15 cellular contexts compared by ENCODE assay signal in the genomic region with DNA sequence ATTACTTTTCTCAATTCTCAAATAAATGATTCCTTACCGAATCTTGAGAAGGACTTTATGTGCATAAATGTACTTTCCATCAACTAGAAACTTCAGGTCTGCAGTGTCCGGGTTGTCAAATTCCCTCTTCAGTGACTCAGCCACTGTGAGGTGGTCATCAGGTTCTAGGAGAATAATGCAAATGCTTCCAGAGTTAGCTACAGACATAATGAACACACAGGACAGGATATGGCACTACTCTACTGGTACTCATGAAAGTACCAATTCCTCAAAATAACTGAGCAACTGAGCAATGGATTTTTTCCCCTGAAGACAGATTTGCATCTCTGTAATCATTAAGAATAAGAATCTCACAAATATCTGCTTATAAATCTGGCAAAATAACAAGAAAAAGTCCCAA. TPM values are rescaled to one million over a fixed set of nuclear protein-coding genes. Genes with fewer than 3 reads are reported as not detected.
DNase-seq lines count a peak whose midpoint lies in the region; ATAC-seq, FAIRE-seq and TF ChIP-seq lines count a peak whose summit lies in the region.
"Had no signal": no experiment of that assay in that cellular context is flagged by ENCODE, and none has a peak within 500 bp of the region (broad histone marks: within the 10 kb centered on the region; RNA-seq: fewer than 3 reads in every experiment).

No MANE protein-coding gene starts in this region.

- DNase-seq in activated CD4-positive, alpha-beta T cell treated with anti-CD3 and anti-CD28 coated beads, Interleukin-2, amount 10 ng/mL, durations not matched to agents 24 days and 14 days, result peak; percentile 51
- DNase-seq in activated CD4-positive, alpha-beta T cell treated with anti-CD3 and anti-CD28 coated beads, Interleukin-2, amount 10 ng/mL, durations not matched to agents 7 days and 5 days, result no peak
- DNase-seq in astrocyte (ENCODE audit: low read depth) (no peak), amygdala (lab: John Stamatoyannopoulos, UW) (no peak)
- DNase-seq in stimulated activated naive B cell treated with anti-CD40 and anti-IgM and Interleukin-4, amounts not matched to agents 10 μg/mL and 1 μg/mL and 100 μg/mL, for 72 hours, result no peak
- DNase-seq: activated naive CD8-positive, alpha-beta T cell treated with anti-CD3 and anti-CD28 coated beads, Interleukin-2, amount 50 U/mL, for 24 hours; effector memory CD4-positive, alpha-beta T cell; HCEC 1CT; NCI-H1436; T-helper 1 cell had no signal

- CTCF ChIA-PET in activated CD4-positive, alpha-beta T cell treated with anti-CD3 and anti-CD28 coated beads, Interleukin-2, amount 10 ng/mL, durations not matched to agents 7 days and 5 days (lab: Charles Lee), result interaction anchor here (0.9 kb wide), 1 partner anchor 61 kb away, joined by 3 read pairs; no protein-coding TSS in a partner anchor

- H3K27me3 Mint-ChIP-seq in activated CD4-positive, alpha-beta T cell treated with anti-CD3 and anti-CD28 coated beads, Interleukin-2, amount 10 ng/mL, durations not matched to agents 24 days and 14 days, result peaks cover 5% of the 10 kb centered on the region
- H3K27me3 Mint-ChIP-seq in activated CD4-positive, alpha-beta T cell treated with anti-CD3 and anti-CD28 coated beads, Interleukin-2, amount 10 ng/mL, durations not matched to agents 7 days and 5 days, result no peaks in the 10 kb centered on the region
- H3K27me3 Mint-ChIP-seq in astrocyte (ENCODE audit: low read depth, unreplicated experiment), result no peaks in the 10 kb centered on the region
- peaks cover 29 to 51% of the 10 kb centered on the region in 2 donors for H3K27me3 Mint-ChIP-seq in stimulated activated naive B cell treated with anti-CD40 and anti-IgM and Interleukin-4, amounts not matched to agents 10 μg/mL and 1 μg/mL and 100 μg/mL, for 72 hours

- H3K4me3 Mint-ChIP-seq in activated CD4-positive, alpha-beta T cell treated with anti-CD3 and anti-CD28 coated beads, Interleukin-2, amount 10 ng/mL, durations not matched to agents 24 days and 14 days, result no peak overlapping the region
- no peak overlapping the region for H3K4me3 Mint-ChIP-seq in activated CD4-positive, alpha-beta T cell treated with anti-CD3 and anti-CD28 coated beads, Interleukin-2, amount 10 ng/mL, durations not matched to agents 7 days and 5 days
- H3K4me3 Mint-ChIP-seq in astrocyte (ENCODE audit: unreplicated experiment), result peak overlapping the region; percentile 36
- H3K4me3 Mint-ChIP-seq in stimulated activated naive B cell treated with anti-CD40 and anti-IgM and Interleukin-4, amounts not matched to agents 10 μg/mL and 1 μg/mL and 100 μg/mL, for 72 hours, result no peak overlapping the region
- H3K4me3 Mint-ChIP-seq: activated naive CD8-positive, alpha-beta T cell treated with anti-CD3 and anti-CD28 coated beads, Interleukin-2, amount 50 U/mL, for 24 hours; mesothelial cell of epicardium had no signal

- no peak overlapping the region for H3K27ac ChIP-seq in astrocyte (ENCODE audit: low read depth, low read length)

- H3K9me3 ChIP-seq in astrocyte (ENCODE audit: insufficient read depth, low read depth, low read length), result no peaks in the 10 kb centered on the region

- H3K9ac ChIP-seq in astrocyte (ENCODE audit: low read length), result no peak overlapping the region

- intact Hi-C loops in activated CD4-positive, alpha-beta T cell treated with anti-CD3 and anti-CD28 coated beads, Interleukin-2, amount 10 ng/mL, durations not matched to agents 24 days and 14 days (cut with micrococcal nuclease), result loop anchor here (10.0 kb wide), 2 partner anchors 267 to 1623 kb away; a partner anchor contains a TSS

- peaks cover 73% of the 10 kb centered on the region for H3K4me1 Mint-ChIP-seq in activated CD4-positive, alpha-beta T cell treated with anti-CD3 and anti-CD28 coated beads, Interleukin-2, amount 10 ng/mL, durations not matched to agents 24 days and 14 days
- H3K4me1 Mint-ChIP-seq in activated CD4-positive, alpha-beta T cell treated with anti-CD3 and anti-CD28 coated beads, Interleukin-2, amount 10 ng/mL, durations not matched to agents 7 days and 5 days, result peaks cover 93% of the 10 kb centered on the region
- peaks cover 46% of the 10 kb centered on the region for H3K4me1 Mint-ChIP-seq in astrocyte (ENCODE audit: low read depth, unreplicated experiment)
- peaks cover 41 to 77% of the 10 kb centered on the region in 2 donors for H3K4me1 Mint-ChIP-seq in stimulated activated naive B cell treated with anti-CD40 and anti-IgM and Interleukin-4, amounts not matched to agents 10 μg/mL and 1 μg/mL and 100 μg/mL, for 72 hours

- peaks cover 5% of the 10 kb centered on the region for H3K9me3 Mint-ChIP-seq in activated CD4-positive, alpha-beta T cell treated with anti-CD3 and anti-CD28 coated beads, Interleukin-2, amount 10 ng/mL, durations not matched to agents 24 days and 14 days
- H3K9me3 Mint-ChIP-seq in activated CD4-positive, alpha-beta T cell treated with anti-CD3 and anti-CD28 coated beads, Interleukin-2, amount 10 ng/mL, durations not matched to agents 7 days and 5 days, result peaks cover 18% of the 10 kb centered on the region
- peaks cover 2% of the 10 kb centered on the region for H3K9me3 Mint-ChIP-seq in astrocyte (ENCODE audit: unreplicated experiment)
- H3K9me3 Mint-ChIP-seq in stimulated activated naive B cell treated with anti-CD40 and anti-IgM and Interleukin-4, amounts not matched to agents 10 μg/mL and 1 μg/mL and 100 μg/mL, for 72 hours, result no peaks in the 10 kb centered on the region
- H3K9me3 Mint-ChIP-seq: activated naive CD8-positive, alpha-beta T cell treated with anti-CD3 and anti-CD28 coated beads, Interleukin-2, amount 50 U/mL, for 24 hours; mesothelial cell of epicardium had no signal

- H3K27ac Mint-ChIP-seq in activated CD4-positive, alpha-beta T cell treated with anti-CD3 and anti-CD28 coated beads, Interleukin-2, amount 10 ng/mL, durations not matched to agents 24 days and 14 days, result no peak overlapping the region
- H3K27ac Mint-ChIP-seq in activated CD4-positive, alpha-beta T cell treated with anti-CD3 and anti-CD28 coated beads, Interleukin-2, amount 10 ng/mL, durations not matched to agents 7 days and 5 days, result no peak overlapping the region
- peak overlapping the region; percentile 88 for H3K27ac Mint-ChIP-seq in astrocyte (ENCODE audit: unreplicated experiment)
- no peak overlapping the region for H3K27ac Mint-ChIP-seq in stimulated activated naive B cell treated with anti-CD40 and anti-IgM and Interleukin-4, amounts not matched to agents 10 μg/mL and 1 μg/mL and 100 μg/mL, for 72 hours
- H3K27ac Mint-ChIP-seq: activated naive CD8-positive, alpha-beta T cell treated with anti-CD3 and anti-CD28 coated beads, Interleukin-2, amount 50 U/mL, for 24 hours; mesothelial cell of epicardium had no signal

- H3K36me3 ChIP-seq in astrocyte (ENCODE audit: insufficient read depth, low read length), result no peaks in the 10 kb centered on the region

- H3K36me3 Mint-ChIP-seq in activated CD4-positive, alpha-beta T cell treated with anti-CD3 and anti-CD28 coated beads, Interleukin-2, amount 10 ng/mL, durations not matched to agents 24 days and 14 days (ENCODE audit: low read depth), result peaks cover 12% of the 10 kb centered on the region
- H3K36me3 Mint-ChIP-seq in activated CD4-positive, alpha-beta T cell treated with anti-CD3 and anti-CD28 coated beads, Interleukin-2, amount 10 ng/mL, durations not matched to agents 7 days and 5 days (ENCODE audit: low read depth), result peaks cover 82% of the 10 kb centered on the region
- peaks cover 5% of the 10 kb centered on the region for H3K36me3 Mint-ChIP-seq in astrocyte (ENCODE audit: low read depth, unreplicated experiment)
- H3K36me3 Mint-ChIP-seq in stimulated activated naive B cell treated with anti-CD40 and anti-IgM and Interleukin-4, amounts not matched to agents 10 μg/mL and 1 μg/mL and 100 μg/mL, for 72 hours, result peaks cover 0 to 9% of the 10 kb centered on the region in 2 donors

- no peaks in the 10 kb centered on the region for H4K20me1 ChIP-seq in astrocyte (ENCODE audit: insufficient read depth, low read length)

- H3K4me2 ChIP-seq in astrocyte (ENCODE audit: low read length), result no peak overlapping the region

- no peaks in the 10 kb centered on the region for H3K79me2 ChIP-seq in astrocyte (ENCODE audit: insufficient read depth, low read length)

- ATAC-seq in HG03354 (IDR thresholded peaks at IDR 0.05; ENCODE audit: poor library complexity, severe bottlenecking, unreplicated experiment) (peak; percentile 38), GM19023 (IDR thresholded peaks at IDR 0.05; ENCODE audit: unreplicated experiment) (no peak), GM18511 (IDR thresholded peaks at IDR 0.05; ENCODE audit: unreplicated experiment) (no peak)
- ATAC-seq in stimulated activated naive B cell treated with anti-CD40 and anti-IgM and Interleukin-4, amounts not matched to agents 10 μg/mL and 1 μg/mL and 100 μg/mL, for 72 hours (replicated peaks), result peak; percentile 56 to 59
- ATAC-seq: activated naive CD8-positive, alpha-beta T cell treated with anti-CD3 and anti-CD28 coated beads, Interleukin-2, amount 50 U/mL, for 24 hours had no signal

- no peak for TF ChIP-seq CTCF in astrocyte (IDR thresholded peaks at IDR 0.05; ENCODE audit: insufficient read depth, low read depth, low read length)

- H3K27me3 ChIP-seq in astrocyte (ENCODE audit: insufficient read depth, low read length), result no peaks in the 10 kb centered on the region

- no peak overlapping the region for H3K4me3 ChIP-seq in astrocyte (ENCODE audit: insufficient read depth, low read depth, low read length)

- POLR2A ChIA-PET in activated CD4-positive, alpha-beta T cell treated with anti-CD3 and anti-CD28 coated beads, Interleukin-2, amount 10 ng/mL, durations not matched to agents 7 days and 5 days (lab: Charles Lee), result no interaction called here

- peak; percentile 17 for FAIRE-seq in astrocyte (lab: Jason Lieb, UNC)
- FAIRE-seq: A204.1 had no signal

- H3K4me1 ChIP-seq in astrocyte (ENCODE audit: insufficient read depth, low read length), result peaks cover 3% of the 10 kb centered on the region

- no peak overlapping the region for H2AFZ ChIP-seq in astrocyte (ENCODE audit: low read depth, low read length)

RNA-seq across cellular contexts. Expression of a gene that starts 31.2 kb away (rescaled TPM):
- 1.6 and 1.7 TPM in 2 replicates for total RNA-seq in activated CD4-positive, alpha-beta T cell treated with anti-CD3 and anti-CD28 coated beads, Interleukin-2, amount 10 ng/mL, durations not matched to agents 24 days and 14 days
- total RNA-seq in activated CD4-positive, alpha-beta T cell treated with anti-CD3 and anti-CD28 coated beads, Interleukin-2, amount 10 ng/mL, durations not matched to agents 7 days and 5 days, result 10 to 100 TPM; 22.5 to 24.5 TPM
- total RNA-seq in astrocyte, result 4.3 and 4.8 TPM in 2 replicates

Comparison
In these comparisons a context has a peak if more than half of its experiments do, and no peak if none do; other contexts are left out.
1. ATAC-seq: peak in HG03354 (single experiment) and stimulated activated naive B cell treated with anti-CD40 and anti-IgM and Interleukin-4, amounts not matched to agents 10 μg/mL and 1 μg/mL and 100 μg/mL, for 72 hours (2 of 2); none in GM19023 (single experiment) and GM18511 (single experiment).